In the genomic region with DNA sequence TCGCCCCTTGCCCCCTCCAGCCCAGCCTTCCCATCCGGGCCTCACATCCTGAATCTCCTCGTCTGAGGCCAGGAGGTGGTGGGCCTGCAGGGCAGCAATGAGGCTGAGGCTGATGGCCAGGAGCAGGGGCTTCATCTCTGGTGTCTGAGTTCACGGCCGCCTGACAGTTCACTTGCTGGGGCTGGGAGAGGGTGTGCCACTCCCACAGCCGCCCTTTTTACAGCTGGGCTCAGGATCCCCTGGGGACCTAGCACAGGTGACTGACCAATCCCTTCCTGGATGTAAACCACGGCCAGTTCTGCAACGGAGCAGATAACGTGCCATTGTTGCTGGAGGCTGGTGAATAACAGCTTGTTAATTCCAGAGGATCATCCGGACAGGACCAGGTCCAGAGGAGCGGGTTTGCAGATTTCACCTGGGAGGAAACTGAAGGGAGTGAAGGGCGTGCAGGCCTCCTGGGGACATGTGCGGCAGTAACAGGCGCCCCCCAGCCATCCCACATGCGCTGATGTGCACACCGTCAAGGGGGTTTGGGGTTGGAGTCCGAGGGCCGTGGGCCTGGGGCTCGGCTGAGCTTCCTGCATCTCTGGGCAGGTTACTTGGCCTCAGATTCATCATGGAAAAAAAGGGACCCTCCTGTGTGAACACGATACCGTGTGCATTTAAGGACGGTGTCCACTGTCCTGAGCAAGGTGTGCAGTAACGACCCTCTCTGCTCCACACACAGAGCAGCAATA, we compare ENCODE assay signal across 11 cellular contexts. TPM values are rescaled to one million over a fixed set of nuclear protein-coding genes. Genes with fewer than 3 reads are reported as not detected.
"Had no signal": no experiment of that assay in that cellular context is flagged by ENCODE, and none has a peak within 500 bp of the region (broad histone marks: within the 10 kb centered on the region; RNA-seq: fewer than 3 reads in every experiment).

No MANE protein-coding gene starts in this region.

RNA-seq across cellular contexts. Expression of a gene that starts 19.6 kb away (rescaled TPM):
- total RNA-seq: activated CD4-positive, alpha-beta memory T cell treated with anti-CD3 and anti-CD28 coated beads, Interleukin-2, amount 10 ng/mL, durations not matched to agents 7 days and 5 days; activated CD8-positive, alpha-beta memory T cell treated with anti-CD3 and anti-CD28 coated beads for 36 hours; activated naive CD8-positive, alpha-beta T cell treated with anti-CD3 and anti-CD28 coated beads for 36 hours; activated T-cell treated with anti-CD3 and anti-CD28 coated beads, Interleukin-2, amount 50 U/mL, for 72 hours; activated T-helper 17 cell treated with anti-CD3 and anti-CD28 coated beads, Interleukin-2, amount 50 U/mL, for 72 hours; aorta; OCI-LY7; SJCRH30; T-helper 1 cell treated with Interleukin-12 subunit alpha and Interleukin-12 subunit beta and Interleukin-4 antibody, amounts not matched to agents 30 ng/mL and 1 ng/mL, for 36 hours; T-helper 2 cell treated with Interferon-gamma antibody and Interleukin-4, amounts not matched to agents 100 ng/mL and 5 ng/mL, for 36 hours had no signal
- polyA plus RNA-seq: aorta, IgD-negative memory B cell had no signal

RNA-seq across cellular contexts. Expression of a gene that starts 46.4 kb away (rescaled TPM):
- total RNA-seq: activated CD8-positive, alpha-beta memory T cell treated with anti-CD3 and anti-CD28 coated beads for 36 hours; activated naive CD8-positive, alpha-beta T cell treated with anti-CD3 and anti-CD28 coated beads for 36 hours; activated T-cell treated with anti-CD3 and anti-CD28 coated beads, Interleukin-2, amount 50 U/mL, for 72 hours; activated T-helper 17 cell treated with anti-CD3 and anti-CD28 coated beads, Interleukin-2, amount 50 U/mL, for 72 hours; OCI-LY7; SJCRH30 had no signal
- polyA plus RNA-seq: IgD-negative memory B cell had no signal
